In the genomic region with DNA sequence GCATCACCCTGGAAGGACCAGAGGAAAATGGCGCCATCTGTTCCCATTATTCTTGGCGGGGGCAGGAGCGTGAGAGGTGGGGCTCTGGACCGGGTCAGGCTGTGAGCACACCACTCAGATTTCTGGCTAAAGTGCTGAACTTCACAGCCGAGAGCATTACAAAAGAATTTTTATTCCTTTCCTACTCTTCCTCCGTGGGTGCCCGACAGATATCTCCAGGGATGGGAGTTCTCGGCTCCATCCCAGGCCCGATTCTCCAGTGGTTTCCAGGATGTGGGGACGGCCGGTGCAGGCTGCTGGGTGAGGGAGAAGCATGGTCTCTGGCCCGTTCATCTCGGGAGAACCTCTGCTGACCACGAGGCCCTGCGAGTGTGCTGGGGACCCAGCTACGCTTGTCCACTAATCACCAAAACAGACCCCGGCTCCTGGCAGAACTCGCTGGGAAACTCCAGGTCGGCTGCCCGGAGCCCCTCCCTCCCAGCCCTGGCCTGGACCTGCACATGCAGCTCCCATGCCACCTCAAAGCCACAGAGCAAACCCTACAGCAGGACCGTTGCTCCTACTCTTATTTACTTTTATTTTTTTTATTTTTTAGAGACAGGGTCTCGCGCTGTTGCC, we compare ENCODE assay signal across 24 cellular contexts. TPM values are rescaled to one million over a fixed set of nuclear protein-coding genes. Genes with fewer than 3 reads are reported as not detected.
DNase-seq lines count a peak whose midpoint lies in the region; ATAC-seq and TF ChIP-seq lines count a peak whose summit lies in the region.
"Had no signal": no experiment of that assay in that cellular context is flagged by ENCODE, and none has a peak within 500 bp of the region (broad histone marks: within the 10 kb centered on the region; RNA-seq: fewer than 3 reads in every experiment).

No MANE protein-coding gene starts in this region.

- no peaks in the 10 kb centered on the region for H3K4me1 Mint-ChIP-seq in activated T-helper 1 cell treated with anti-CD3 and anti-CD28 coated beads, Interleukin-12 subunit alpha, Interleukin-12 subunit beta, Interleukin-2, Interleukin-4 antibody, amounts not matched to agents 30 ng/mL and 10 ng/mL and 1 ng/mL, durations not matched to agents 14 hours and 24 hours and 36 hours (ENCODE audit: low read depth)

- TF ChIP-seq CTCF in RWPE2 (IDR thresholded peaks at IDR 0.05; ENCODE audit: poor library complexity, severe bottlenecking): no peak
- TF ChIP-seq CTCF in omental fat pad (IDR thresholded peaks at IDR 0.05): no peak

- H3K9me3 Mint-ChIP-seq in activated T-helper 1 cell treated with anti-CD3 and anti-CD28 coated beads, Interleukin-12 subunit alpha, Interleukin-12 subunit beta, Interleukin-2, Interleukin-4 antibody, amounts not matched to agents 30 ng/mL and 10 ng/mL and 1 ng/mL, durations not matched to agents 14 hours and 24 hours and 36 hours: no peaks in the 10 kb centered on the region
- H3K9me3 Mint-ChIP-seq: CD4-positive, alpha-beta T cell had no signal

- no peaks in the 10 kb centered on the region for H3K27me3 ChIP-seq in RWPE2 (ENCODE audit: insufficient read depth, poor library complexity, severe bottlenecking)
- H3K27me3 ChIP-seq: BLaER1, Peyer's patch had no signal

- DNase-seq in DMS 273 (lab: John Stamatoyannopoulos, UW; ENCODE audit: unreplicated experiment) (peak; percentile 19), DMS 273 treated with DMSO at 0.1 percent for 48 hours (lab: John Stamatoyannopoulos, UW) (no peak), RWPE2 (ENCODE audit: low spot score) (peak; percentile 63), left ventricle myocardium superior (peak; percentile 11), sciatic nerve (ENCODE audit: low spot score) (no peak), NCI-H187 treated with DMSO at 0.1 percent for 48 hours (lab: John Stamatoyannopoulos, UW) (no peak), omental fat pad (ENCODE audit: low spot score) (no peak)
- no peak for DNase-seq in activated T-helper 1 cell treated with anti-CD3 and anti-CD28 coated beads, Interleukin-12 subunit alpha, Interleukin-12 subunit beta, Interleukin-2, Interleukin-4 antibody, amounts not matched to agents 30 ng/mL and 10 ng/mL and 1 ng/mL, durations not matched to agents 14 hours and 24 hours and 36 hours (ENCODE audit: low spot score)
- DNase-seq: ACHN; CD4-positive, alpha-beta T cell; COR-L47; DND-41; NCI-H1105 treated with DMSO at 0.1 percent for 48 hours; NCI-H1694; NCI-H2081 treated with DMSO at 0.1 percent for 48 hours; NCI-H2171 treated with DMSO at 0.1 percent for 48 hours; NCI-H524 treated with DMSO at 0.1 percent for 48 hours; NCI-H82; Peyer's patch had no signal

- no peak overlapping the region for H3K27ac Mint-ChIP-seq in activated T-helper 1 cell treated with anti-CD3 and anti-CD28 coated beads, Interleukin-12 subunit alpha, Interleukin-12 subunit beta, Interleukin-2, Interleukin-4 antibody, amounts not matched to agents 30 ng/mL and 10 ng/mL and 1 ng/mL, durations not matched to agents 14 hours and 24 hours and 36 hours
- H3K27ac Mint-ChIP-seq: CD4-positive, alpha-beta T cell had no signal

- intact Hi-C loops in left ventricle myocardium superior (cut with micrococcal nuclease) (no loop called here), sciatic nerve (cut with DNase I) (no loop called here)
- intact Hi-C loops in activated T-helper 1 cell treated with anti-CD3 and anti-CD28 coated beads, Interleukin-12 subunit alpha, Interleukin-12 subunit beta, Interleukin-2, Interleukin-4 antibody, amounts not matched to agents 30 ng/mL and 10 ng/mL and 1 ng/mL, durations not matched to agents 14 hours and 24 hours and 36 hours (cut with micrococcal nuclease): no loop called here

- no peak overlapping the region for H3K27ac ChIP-seq in RWPE2 (ENCODE audit: poor library complexity, severe bottlenecking)
- H3K27ac ChIP-seq: 22Rv1, BLaER1, KMS-11, Peyer's patch had no signal

- no peaks in the 10 kb centered on the region for H3K36me3 ChIP-seq in RWPE2 (ENCODE audit: low read depth)
- H3K36me3 ChIP-seq: BLaER1, HAP-1, Peyer's patch had no signal

- H3K4me1 ChIP-seq in RWPE2 (ENCODE audit: insufficient read depth, poor library complexity, severe bottlenecking): no peaks in the 10 kb centered on the region
- H3K4me1 ChIP-seq: HAP-1, Peyer's patch had no signal

- H3K36me3 Mint-ChIP-seq in activated T-helper 1 cell treated with anti-CD3 and anti-CD28 coated beads, Interleukin-12 subunit alpha, Interleukin-12 subunit beta, Interleukin-2, Interleukin-4 antibody, amounts not matched to agents 30 ng/mL and 10 ng/mL and 1 ng/mL, durations not matched to agents 14 hours and 24 hours and 36 hours (ENCODE audit: low read depth): no peaks in the 10 kb centered on the region

- H3K27me3 Mint-ChIP-seq in activated T-helper 1 cell treated with anti-CD3 and anti-CD28 coated beads, Interleukin-12 subunit alpha, Interleukin-12 subunit beta, Interleukin-2, Interleukin-4 antibody, amounts not matched to agents 30 ng/mL and 10 ng/mL and 1 ng/mL, durations not matched to agents 14 hours and 24 hours and 36 hours (ENCODE audit: insufficient read depth): peaks cover 1% of the 10 kb centered on the region
- H3K27me3 Mint-ChIP-seq: CD4-positive, alpha-beta T cell had no signal

- no peak for ATAC-seq in RWPE2 (ENCODE audit: low read depth)
- no peak for ATAC-seq in left ventricle myocardium superior
- ATAC-seq in sciatic nerve: peak; percentile 58
- no peak for ATAC-seq in omental fat pad (ENCODE audit: low FRiP score)

- no peak overlapping the region for H3K4me3 ChIP-seq in RWPE2 (ENCODE audit: severe bottlenecking)
- H3K4me3 ChIP-seq: BLaER1, HAP-1, Peyer's patch had no signal

- H3K4me3 Mint-ChIP-seq in activated T-helper 1 cell treated with anti-CD3 and anti-CD28 coated beads, Interleukin-12 subunit alpha, Interleukin-12 subunit beta, Interleukin-2, Interleukin-4 antibody, amounts not matched to agents 30 ng/mL and 10 ng/mL and 1 ng/mL, durations not matched to agents 14 hours and 24 hours and 36 hours: no peak overlapping the region
- H3K4me3 Mint-ChIP-seq: CD4-positive, alpha-beta T cell had no signal

- H3K9me3 ChIP-seq in RWPE2 (ENCODE audit: severe bottlenecking): no peaks in the 10 kb centered on the region
- H3K9me3 ChIP-seq: BLaER1, HAP-1, Peyer's patch had no signal

RNA-seq across cellular contexts. Expression of a gene that starts 36.7 kb away (rescaled TPM):
- 1.0 TPM for total RNA-seq in left ventricle myocardium superior
- 2.9 TPM for total RNA-seq in sciatic nerve
- total RNA-seq in omental fat pad: 10 to 100 TPM in 1 of 4 donors, 1 to 10 TPM in 1, under 1 TPM in 2; 0.74 to 10.9 (median 0.93) TPM
- 0.57 and 0.59 TPM in 2 replicates for total RNA-seq in activated T-helper 1 cell treated with anti-CD3 and anti-CD28 coated beads, Interleukin-12 subunit alpha, Interleukin-12 subunit beta, Interleukin-2, Interleukin-4 antibody, amounts not matched to agents 30 ng/mL and 10 ng/mL and 1 ng/mL, durations not matched to agents 14 hours and 24 hours and 36 hours
- total RNA-seq: SK-MEL-5 had no signal

Comparison
In these comparisons a context has a peak if more than half of its experiments do, and no peak if none do; other contexts are left out.
1. DNase-seq: peak in DMS 273 (single experiment), RWPE2 (single experiment) and left ventricle myocardium superior (single experiment); none in DMS 273 treated with DMSO at 0.1 percent for 48 hours (single experiment), sciatic nerve (single experiment), NCI-H187 treated with DMSO at 0.1 percent for 48 hours (single experiment), omental fat pad (single experiment) and activated T-helper 1 cell treated with anti-CD3 and anti-CD28 coated beads, Interleukin-12 subunit alpha, Interleukin-12 subunit beta, Interleukin-2, Interleukin-4 antibody, amounts not matched to agents 30 ng/mL and 10 ng/mL and 1 ng/mL, durations not matched to agents 14 hours and 24 hours and 36 hours (single experiment).